10 cellular contexts compared by ENCODE assay signal in the genomic region with DNA sequence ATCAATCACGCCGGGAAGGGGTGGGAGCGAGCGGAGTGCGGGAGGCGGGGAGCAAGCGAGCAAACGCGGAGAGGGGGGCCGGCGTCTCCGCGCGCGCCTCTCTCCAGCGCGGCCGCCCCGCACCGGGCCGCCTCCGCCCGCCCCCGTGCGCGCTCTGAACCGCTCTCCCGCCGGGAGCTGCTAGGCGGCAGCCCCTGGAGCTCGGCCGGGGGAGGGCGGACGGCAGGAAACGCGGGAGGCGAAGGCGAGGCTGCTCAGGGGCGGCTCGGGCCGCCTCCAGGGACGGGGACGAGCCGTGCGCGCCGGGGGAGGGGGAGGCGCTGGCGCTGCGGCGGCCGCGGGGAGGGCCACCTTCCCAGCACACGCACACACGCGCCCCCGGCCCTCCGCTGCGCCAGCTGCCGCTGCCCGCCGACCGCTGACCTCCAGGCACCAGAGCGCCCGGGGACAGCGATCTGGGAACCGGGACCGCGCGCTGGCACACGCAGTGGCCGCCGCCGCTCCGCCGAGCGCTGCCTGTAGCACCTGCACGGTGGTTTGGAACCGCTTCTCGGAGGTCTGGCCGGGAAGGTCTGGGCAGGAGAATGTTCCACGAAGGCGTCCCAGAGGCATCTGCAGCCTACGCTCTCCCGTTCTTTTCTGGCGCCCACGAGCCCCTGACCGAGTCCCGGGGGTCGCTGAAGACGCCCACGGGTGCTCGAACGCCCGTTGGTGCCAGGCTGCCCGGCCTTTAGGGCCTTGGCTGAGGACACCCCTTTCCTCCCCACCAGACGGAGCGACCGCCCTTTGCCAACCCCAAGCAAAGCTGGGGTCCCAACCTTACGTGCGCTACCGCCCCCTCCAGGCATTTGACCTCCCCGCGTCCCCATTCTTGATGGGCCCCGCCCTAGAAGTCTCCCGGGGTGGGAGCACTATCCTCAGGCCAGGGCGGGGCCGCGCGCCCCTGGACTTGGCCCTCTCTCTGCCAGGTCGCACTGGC. TPM values are rescaled to one million over a fixed set of nuclear protein-coding genes. Genes with fewer than 3 reads are reported as not detected.
DNase-seq lines count a peak whose midpoint lies in the region; ATAC-seq and TF ChIP-seq lines count a peak whose summit lies in the region.
"Had no signal": no experiment of that assay in that cellular context is flagged by ENCODE, and none has a peak within 500 bp of the region (broad histone marks: within the 10 kb centered on the region; RNA-seq: fewer than 3 reads in every experiment).

A gene (minus strand): TSS at position 3 of the 979 bp plus-strand sequence. CDS start 198 bp downstream, outside the sequence.

- intact Hi-C loops in activated CD4-positive, alpha-beta T cell treated with anti-CD3 and anti-CD28 coated beads for 36 hours (cut with DNase I, micrococcal nuclease) = loop anchor here (10.0 kb wide), 3 partner anchors 174 to 504 kb away; no protein-coding TSS in a partner anchor

- peak; percentile 11 for DNase-seq in activated CD4-positive, alpha-beta T cell treated with anti-CD3 and anti-CD28 coated beads for 36 hours
- no peak for DNase-seq in activated CD4-positive, alpha-beta T cell treated with anti-CD3 and anti-CD28 coated beads for 1 hour
- DNase-seq in suprapubic skin (ENCODE audit: low spot score in 2 of 2) = no peak
- DNase-seq in KG1 (lab: John Stamatoyannopoulos, UW) = no peak
- no peak for DNase-seq in NOMO-1 (lab: John Stamatoyannopoulos, UW; ENCODE audit: unreplicated experiment in 2 of 2)
- DNase-seq: colonic mucosa, DND-41 had no signal

- POLR2A ChIA-PET in activated CD4-positive, alpha-beta T cell treated with anti-CD3 and anti-CD28 coated beads for 36 hours (lab: Charles Lee) = no interaction called here

- H3K27me3 ChIP-seq in iPS-20b (ENCODE audit: insufficient read depth, low read length) (peaks cover 95% of the 10 kb centered on the region), suprapubic skin (peaks cover 84% of the 10 kb centered on the region)

- H3K36me3 ChIP-seq in iPS-20b (ENCODE audit: insufficient read depth, low read depth, low read length) (no peaks in the 10 kb centered on the region), suprapubic skin (no peaks in the 10 kb centered on the region)
- H3K36me3 ChIP-seq: colonic mucosa had no signal

- CTCF ChIA-PET in activated CD4-positive, alpha-beta T cell treated with anti-CD3 and anti-CD28 coated beads for 36 hours (lab: Charles Lee) = no interaction called here

- ATAC-seq in activated CD4-positive, alpha-beta T cell treated with anti-CD3 and anti-CD28 coated beads for 36 hours = no peak
- no peak for ATAC-seq in GM18868 (IDR thresholded peaks at IDR 0.05; ENCODE audit: unreplicated experiment)

- H3K4me1 Mint-ChIP-seq in activated CD4-positive, alpha-beta T cell treated with anti-CD3 and anti-CD28 coated beads for 36 hours = no peaks in the 10 kb centered on the region

- H3K4me3 ChIP-seq in iPS-20b (ENCODE audit: low read length) (peak within 1 kb of the TSS; percentile 62; the same call in 1 of the 2 replicates), suprapubic skin (peak within 1 kb of the TSS; percentile 45)
- H3K4me3 ChIP-seq: colonic mucosa had no signal

- H3K9me3 Mint-ChIP-seq in activated CD4-positive, alpha-beta T cell treated with anti-CD3 and anti-CD28 coated beads for 36 hours (ENCODE audit: low read depth) = no peaks in the 10 kb centered on the region

- peaks cover 49% of the 10 kb centered on the region for H3K27me3 Mint-ChIP-seq in activated CD4-positive, alpha-beta T cell treated with anti-CD3 and anti-CD28 coated beads for 36 hours

- no peaks in the 10 kb centered on the region for H3K4me1 ChIP-seq in iPS-20b (ENCODE audit: insufficient read depth, low read length)
- peaks cover 25% of the 10 kb centered on the region for H3K4me1 ChIP-seq in suprapubic skin
- H3K4me1 ChIP-seq: colonic mucosa had no signal

- TF ChIP-seq EP300 in suprapubic skin (IDR thresholded peaks at IDR 0.05) = no peak

- H3K9me3 ChIP-seq in iPS-20b (ENCODE audit: insufficient read depth, low read depth, low read length) = no peaks in the 10 kb centered on the region
- no peaks in the 10 kb centered on the region for H3K9me3 ChIP-seq in suprapubic skin
- H3K9me3 ChIP-seq: colonic mucosa had no signal

- no peak within 1 kb of the TSS for H3K27ac Mint-ChIP-seq in activated CD4-positive, alpha-beta T cell treated with anti-CD3 and anti-CD28 coated beads for 36 hours

- H3K9ac ChIP-seq in iPS-20b (ENCODE audit: low read depth, low read length) = no peak within 1 kb of the TSS

- peak within 1 kb of the TSS; percentile 5; the same call in 1 of the 2 replicates for H3K27ac ChIP-seq in VCaP
- no peak within 1 kb of the TSS for H3K27ac ChIP-seq in iPS-20b (ENCODE audit: low read length)
- no peak within 1 kb of the TSS for H3K27ac ChIP-seq in suprapubic skin
- H3K27ac ChIP-seq: colonic mucosa had no signal

- WGBS in suprapubic skin = no CpG with 5 or more reads among the region's 111 CpGs

- TF ChIP-seq CTCF in VCaP (conservative IDR thresholded peaks at IDR 0.05) = no peak
- no peak for TF ChIP-seq CTCF in suprapubic skin (IDR thresholded peaks at IDR 0.05)

- TF ChIP-seq POLR2A in suprapubic skin (IDR thresholded peaks at IDR 0.05) = no peak

- H3K4me3 Mint-ChIP-seq in activated CD4-positive, alpha-beta T cell treated with anti-CD3 and anti-CD28 coated beads for 36 hours = no peak within 1 kb of the TSS

- no peaks in the 10 kb centered on the region for H3K36me3 Mint-ChIP-seq in activated CD4-positive, alpha-beta T cell treated with anti-CD3 and anti-CD28 coated beads for 36 hours (ENCODE audit: low read depth)

RNA-seq across cellular contexts. Expression of the gene that starts here (rescaled TPM):
- not detected for total RNA-seq in activated CD4-positive, alpha-beta T cell treated with anti-CD3 and anti-CD28 coated beads for 36 hours
- 1 to 10 TPM in 1 of 4 donors, under 1 TPM in 1, not detected in 2; 0.32 to 1.7 TPM for total RNA-seq in suprapubic skin

Comparison
In these comparisons a context has a peak if more than half of its experiments do, and no peak if none do; other contexts are left out.
1. Peak in DNase-seq in activated CD4-positive, alpha-beta T cell treated with anti-CD3 and anti-CD28 coated beads for 36 hours; RNA of the gene not detected or under 1 TPM.